ENCODE assay signal across 20 cellular contexts in genomic region chr12:89206375-89206774, GRCh38.
"Had no signal": no experiment of that assay in that cellular context is flagged by ENCODE, and none has a peak within 500 bp of the region (broad histone marks: within the 10 kb centered on the region; RNA-seq: fewer than 3 reads in every experiment).

No MANE protein-coding gene starts in this region.

- H3K36me3 ChIP-seq: lower lobe of right lung, spleen, thoracic aorta, upper lobe of left lung, WERI-Rb-1 had no signal

- H3K4me3 ChIP-seq: lower lobe of right lung, spleen, thoracic aorta, upper lobe of left lung had no signal

- H3K4me1 ChIP-seq: lower lobe of right lung had no signal

- H3K27ac Mint-ChIP-seq: activated naive CD8-positive, alpha-beta T cell; activated T-cell treated with anti-CD3 and anti-CD28 coated beads, Interleukin-2, amount 50 U/mL, for 72 hours; mesothelial cell of epicardium; nephron; stimulated activated memory B cell treated with anti-CD40 and anti-IgM and Interleukin-4, amounts not matched to agents 10 μg/mL and 1 μg/mL and 100 μg/mL, for 72 hours had no signal

- H3K9me3 ChIP-seq: lower lobe of right lung, spleen, thoracic aorta, upper lobe of left lung had no signal

- H3K36me3 Mint-ChIP-seq: activated naive CD8-positive, alpha-beta T cell; mesothelial cell of epicardium; stimulated activated memory B cell treated with anti-CD40 and anti-IgM and Interleukin-4, amounts not matched to agents 10 μg/mL and 1 μg/mL and 100 μg/mL, for 72 hours had no signal

- H3K9me3 Mint-ChIP-seq: mesothelial cell of epicardium; nephron; stimulated activated memory B cell treated with anti-CD40 and anti-IgM and Interleukin-4, amounts not matched to agents 10 μg/mL and 1 μg/mL and 100 μg/mL, for 72 hours had no signal

- H3K27me3 Mint-ChIP-seq: activated naive CD8-positive, alpha-beta T cell; stimulated activated memory B cell treated with anti-CD40 and anti-IgM and Interleukin-4, amounts not matched to agents 10 μg/mL and 1 μg/mL and 100 μg/mL, for 72 hours had no signal

- H3K4me1 Mint-ChIP-seq: nephron had no signal

- DNase-seq: activated CD4-positive, alpha-beta T cell treated with anti-CD3 and anti-CD28 coated beads for 1 hour; activated gamma-delta T cell treated with Interleukin-2 at 50 U/mL for 16 hours; activated T-cell treated with anti-CD3 and anti-CD28 coated beads, Interleukin-2, amount 50 U/mL, for 72 hours; foreskin fibroblast; glutamatergic neuron; hippocampal formation; left colon; lower lobe of right lung; nucleus accumbens; retina; spleen; stimulated activated CD4-positive, alpha-beta T cell treated with anti-CD3 and anti-CD28 coated beads, Interleukin-4, amount 100 ng/mL, for 4 hours; upper lobe of left lung; WERI-Rb-1 had no signal

- H3K27ac ChIP-seq: epithelial cell of prostate, lower lobe of right lung, thoracic aorta, upper lobe of left lung, WERI-Rb-1 had no signal

- H3K27me3 ChIP-seq: spleen, upper lobe of left lung had no signal

- H3K4me3 Mint-ChIP-seq: activated naive CD8-positive, alpha-beta T cell; activated T-cell treated with anti-CD3 and anti-CD28 coated beads, Interleukin-2, amount 50 U/mL, for 72 hours; mesothelial cell of epicardium; nephron; stimulated activated memory B cell treated with anti-CD40 and anti-IgM and Interleukin-4, amounts not matched to agents 10 μg/mL and 1 μg/mL and 100 μg/mL, for 72 hours had no signal
